In the genomic region with DNA sequence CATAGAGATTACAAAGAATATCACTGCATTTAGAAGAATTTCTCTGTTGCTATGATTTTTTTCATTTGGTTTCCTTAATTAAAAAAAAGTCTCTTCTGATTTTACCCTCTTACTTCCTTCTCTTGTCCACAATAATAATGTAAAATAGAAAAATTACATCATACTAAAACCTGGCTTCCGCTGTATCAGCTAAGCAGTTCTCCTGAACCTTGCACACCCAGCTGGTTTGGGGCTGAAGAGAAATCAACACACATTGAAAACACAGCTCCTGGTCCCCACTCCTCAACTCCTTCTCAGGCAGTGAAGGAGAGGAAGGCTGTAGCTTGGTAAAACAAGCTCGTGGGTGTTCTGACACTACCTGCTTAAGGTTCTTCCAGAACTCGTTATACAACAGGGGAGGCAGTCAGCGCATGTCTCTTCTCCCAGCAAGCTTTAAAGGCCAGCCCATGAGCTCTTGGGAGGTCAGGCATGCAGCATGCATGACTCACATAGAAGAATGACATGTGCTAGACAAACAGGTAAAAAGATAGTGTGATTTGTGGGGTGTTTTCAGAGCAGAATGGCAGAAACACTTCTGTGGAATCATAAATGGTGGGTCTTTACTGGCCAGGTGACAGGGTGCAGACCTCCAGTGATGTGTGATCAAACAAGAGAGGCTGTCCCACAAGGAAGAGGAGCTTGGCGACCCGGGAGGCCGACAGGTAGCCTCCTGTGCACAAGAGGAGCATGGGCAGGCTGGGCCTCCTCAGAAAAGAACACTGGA, we compare ENCODE assay signal across 16 cellular contexts.
DNase-seq lines count a peak whose midpoint lies in the region; ATAC-seq and TF ChIP-seq lines count a peak whose summit lies in the region.
"Had no signal": no experiment of that assay in that cellular context is flagged by ENCODE, and none has a peak within 500 bp of the region (broad histone marks: within the 10 kb centered on the region; RNA-seq: fewer than 3 reads in every experiment).

No MANE protein-coding gene starts in this region.

- H3K4me2 ChIP-seq in smooth muscle cell, result no peak overlapping the region

- no peaks in the 10 kb centered on the region for H3F3A ChIP-seq in smooth muscle cell (ENCODE audit: low read depth)

- no peaks in the 10 kb centered on the region for H3K27me3 ChIP-seq in smooth muscle cell (ENCODE audit: low read depth)
- H3K27me3 ChIP-seq: cardiac muscle cell, esophagus muscularis mucosa, right atrium auricular region had no signal

- H3K36me3 Mint-ChIP-seq in activated CD8-positive, alpha-beta T cell treated with anti-CD3 and anti-CD28 coated beads for 36 hours (ENCODE audit: low read depth), result peaks cover 46% of the 10 kb centered on the region

- H3K4me3 Mint-ChIP-seq in activated CD8-positive, alpha-beta T cell treated with anti-CD3 and anti-CD28 coated beads for 36 hours, result no peak overlapping the region

- H3K79me2 ChIP-seq in smooth muscle cell (ENCODE audit: low read depth), result no peaks in the 10 kb centered on the region

- H3K27me3 Mint-ChIP-seq in activated CD8-positive, alpha-beta T cell treated with anti-CD3 and anti-CD28 coated beads for 36 hours, result no peaks in the 10 kb centered on the region

- no peaks in the 10 kb centered on the region for H4K20me1 ChIP-seq in smooth muscle cell (ENCODE audit: low read depth)

- no peak for TF ChIP-seq CTCF in activated CD8-positive, alpha-beta T cell treated with anti-CD3 and anti-CD28 coated beads for 36 hours (IDR thresholded peaks at IDR 0.05)
- TF ChIP-seq CTCF in smooth muscle cell (IDR thresholded peaks at IDR 0.05; ENCODE audit: borderline replicate concordance, insufficient read depth, poor library complexity, severe bottlenecking) (no peak), GM20000 (IDR thresholded peaks at IDR 0.05; ENCODE audit: extremely low read depth, missing control alignments) (no peak)

- no peak for ATAC-seq in activated CD8-positive, alpha-beta T cell treated with anti-CD3 and anti-CD28 coated beads for 36 hours
- ATAC-seq in HG03280 (IDR thresholded peaks at IDR 0.05; ENCODE audit: unreplicated experiment), result no peak
- ATAC-seq: GM12878 had no signal

- peak overlapping the region; percentile 53 for H3K27ac Mint-ChIP-seq in activated CD8-positive, alpha-beta T cell treated with anti-CD3 and anti-CD28 coated beads for 36 hours

- H3K4me3 ChIP-seq in smooth muscle cell, result no peak overlapping the region
- H3K4me3 ChIP-seq: cardiac muscle cell, esophagus muscularis mucosa, GM12878, HAP-1, right atrium auricular region had no signal

- H3K36me3 ChIP-seq in smooth muscle cell (ENCODE audit: low read depth), result no peaks in the 10 kb centered on the region
- H3K36me3 ChIP-seq: cardiac muscle cell, right atrium auricular region had no signal

- WGBS in smooth muscle cell (ENCODE audit: low lambda C conversion rate), result 83% methylated on average over 7 of the region's 7 CpGs

- H3K9me3 ChIP-seq in smooth muscle cell (replicated peaks; ENCODE audit: low read depth), result no peaks in the 10 kb centered on the region
- H3K9me3 ChIP-seq: esophagus muscularis mucosa, HAP-1, right atrium auricular region had no signal

- H3K4me1 Mint-ChIP-seq in activated CD8-positive, alpha-beta T cell treated with anti-CD3 and anti-CD28 coated beads for 36 hours (ENCODE audit: low read depth), result peaks cover 26% of the 10 kb centered on the region

- no peaks in the 10 kb centered on the region for H3K4me1 ChIP-seq in smooth muscle cell (ENCODE audit: low read depth)
- H3K4me1 ChIP-seq: HAP-1, right atrium auricular region had no signal

- peak overlapping the region; percentile 17 for H3K9ac ChIP-seq in smooth muscle cell (ENCODE audit: low read depth)

- H3K9me3 Mint-ChIP-seq in activated CD8-positive, alpha-beta T cell treated with anti-CD3 and anti-CD28 coated beads for 36 hours, result no peaks in the 10 kb centered on the region

- H3K27ac ChIP-seq in smooth muscle cell (ENCODE audit: low read depth), result peak overlapping the region; percentile 76
- H3K27ac ChIP-seq: 22Rv1, cardiac muscle cell, esophagus muscularis mucosa, right atrium auricular region had no signal

- H2AFZ ChIP-seq in smooth muscle cell (ENCODE audit: low read depth), result no peak overlapping the region

- CTCF ChIA-PET in activated CD8-positive, alpha-beta T cell treated with anti-CD3 and anti-CD28 coated beads for 36 hours (lab: Charles Lee), result no interaction called here

- DNase-seq in NCI-H510A treated with DMSO at 0.1 percent for 48 hours (lab: John Stamatoyannopoulos, UW), result peak; percentile 46
- no peak for DNase-seq in NCI-H510A (lab: John Stamatoyannopoulos, UW)
- no peak for DNase-seq in activated CD8-positive, alpha-beta T cell treated with anti-CD3 and anti-CD28 coated beads for 36 hours
- DNase-seq in islet precursor cell, result peak; percentile 82
- DNase-seq in smooth muscle cell (lab: John Stamatoyannopoulos, UW; ENCODE audit: unreplicated experiment), result no peak
- DNase-seq in GM19240 (ENCODE audit: insufficient read length, low spot score), result no peak
- DNase-seq in GM20000 (ENCODE audit: low spot score), result no peak
- DNase-seq: DMS153, NCI-H524 treated with DMSO at 0.1 percent for 48 hours had no signal

- POLR2A ChIA-PET in activated CD8-positive, alpha-beta T cell treated with anti-CD3 and anti-CD28 coated beads for 36 hours (lab: Charles Lee), result no interaction called here

- intact Hi-C loops in activated CD8-positive, alpha-beta T cell treated with anti-CD3 and anti-CD28 coated beads for 36 hours (cut with micrococcal nuclease), result no loop called here

Comparison
In these comparisons a context has a peak if more than half of its experiments do, and no peak if none do; other contexts are left out.
1. DNase-seq: peak in NCI-H510A treated with DMSO at 0.1 percent for 48 hours (single experiment) and islet precursor cell (single experiment); none in NCI-H510A (single experiment), activated CD8-positive, alpha-beta T cell treated with anti-CD3 and anti-CD28 coated beads for 36 hours (single experiment), smooth muscle cell (single experiment), GM19240 (single experiment) and GM20000 (single experiment).